19 cellular contexts compared by ENCODE assay signal in the genomic region with DNA sequence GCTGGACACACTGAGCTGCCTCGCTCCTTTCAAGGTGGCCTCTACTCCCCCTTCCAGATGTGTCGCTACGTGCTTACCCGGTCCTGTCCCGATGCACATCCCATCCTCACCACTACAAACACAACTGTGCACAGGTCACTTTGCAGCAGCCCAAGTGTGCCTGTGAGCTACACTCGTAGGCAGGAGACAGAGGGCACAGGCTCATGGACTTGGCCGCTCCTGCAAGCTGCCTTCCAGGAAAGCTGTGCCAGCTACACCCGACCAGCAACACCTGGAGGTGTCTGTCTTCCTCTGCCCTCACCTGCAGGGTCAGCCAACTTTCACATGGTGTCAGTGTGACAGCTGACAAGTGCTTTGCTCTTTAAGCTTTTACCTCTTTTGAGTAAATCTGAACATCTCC.
"Had no signal": no experiment of that assay in that cellular context is flagged by ENCODE, and none has a peak within 500 bp of the region (broad histone marks: within the 10 kb centered on the region; RNA-seq: fewer than 3 reads in every experiment).

No MANE protein-coding gene starts in this region.

- H3K9me3 ChIP-seq: mucosa of descending colon, tibial artery, uterus had no signal

- H3K27ac Mint-ChIP-seq: activated T-helper 2 cell treated with anti-CD3 and anti-CD28 coated beads, Interferon-gamma antibody, Interleukin-2, Interleukin-4, amounts not matched to agents 10 μg/mL and 5 μg/mL and 100 μg/mL, durations not matched to agents 14 hours and 24 hours and 36 hours; endodermal cell; immature natural killer cell; stimulated activated memory B cell treated with anti-CD40 and anti-IgM and Interleukin-4, amounts not matched to agents 10 μg/mL and 1 μg/mL and 100 μg/mL, for 72 hours had no signal

- DNase-seq: activated CD4-positive, alpha-beta T cell treated with anti-CD3 and anti-CD28 coated beads, Interleukin-2, amount 50 U/mL, for 4 hours; activated CD4-positive, CD25-positive, alpha-beta regulatory T cell treated with anti-CD3 and anti-CD28 coated beads, Interleukin-2, amount 50 U/mL, for 72 hours; activated naive CD4-positive, alpha-beta T cell treated with anti-CD3 and anti-CD28 coated beads, Interleukin-2, amount 50 U/mL, for 16 hours; amniotic stem cell; brain microvascular endothelial cell; endodermal cell; erythroblast; hypothalamus; immature natural killer cell; left cardiac atrium; mammary epithelial cell; mucosa of descending colon; naive thymus-derived CD8-positive, alpha-beta T cell; occipital lobe; tibial artery had no signal

- H3K36me3 ChIP-seq: uterus had no signal

- ATAC-seq: mucosa of descending colon; naive thymus-derived CD8-positive, alpha-beta T cell; stimulated activated memory B cell treated with anti-CD40 and anti-IgM and Interleukin-4, amounts not matched to agents 10 μg/mL and 1 μg/mL and 100 μg/mL, for 72 hours had no signal

- H3K9me3 Mint-ChIP-seq: activated T-helper 2 cell treated with anti-CD3 and anti-CD28 coated beads, Interferon-gamma antibody, Interleukin-2, Interleukin-4, amounts not matched to agents 10 μg/mL and 5 μg/mL and 100 μg/mL, durations not matched to agents 14 hours and 24 hours and 36 hours; endodermal cell; immature natural killer cell; naive thymus-derived CD8-positive, alpha-beta T cell; stimulated activated memory B cell treated with anti-CD40 and anti-IgM and Interleukin-4, amounts not matched to agents 10 μg/mL and 1 μg/mL and 100 μg/mL, for 72 hours had no signal

- H3K27ac ChIP-seq: brain microvascular endothelial cell, skin epidermis, tibial artery, uterus had no signal

- H3K4me1 Mint-ChIP-seq: endodermal cell; stimulated activated memory B cell treated with anti-CD40 and anti-IgM and Interleukin-4, amounts not matched to agents 10 μg/mL and 1 μg/mL and 100 μg/mL, for 72 hours had no signal

- H3K4me3 ChIP-seq: mucosa of descending colon, skin epidermis, tibial artery, uterus had no signal

- H3K4me1 ChIP-seq: uterus had no signal

- H3K27me3 ChIP-seq: brain microvascular endothelial cell, tibial artery, uterus had no signal

- H3K4me3 Mint-ChIP-seq: endodermal cell; immature natural killer cell; naive thymus-derived CD8-positive, alpha-beta T cell; stimulated activated memory B cell treated with anti-CD40 and anti-IgM and Interleukin-4, amounts not matched to agents 10 μg/mL and 1 μg/mL and 100 μg/mL, for 72 hours had no signal
